ENCODE assay signal across 8 cellular contexts in the genomic region with DNA sequence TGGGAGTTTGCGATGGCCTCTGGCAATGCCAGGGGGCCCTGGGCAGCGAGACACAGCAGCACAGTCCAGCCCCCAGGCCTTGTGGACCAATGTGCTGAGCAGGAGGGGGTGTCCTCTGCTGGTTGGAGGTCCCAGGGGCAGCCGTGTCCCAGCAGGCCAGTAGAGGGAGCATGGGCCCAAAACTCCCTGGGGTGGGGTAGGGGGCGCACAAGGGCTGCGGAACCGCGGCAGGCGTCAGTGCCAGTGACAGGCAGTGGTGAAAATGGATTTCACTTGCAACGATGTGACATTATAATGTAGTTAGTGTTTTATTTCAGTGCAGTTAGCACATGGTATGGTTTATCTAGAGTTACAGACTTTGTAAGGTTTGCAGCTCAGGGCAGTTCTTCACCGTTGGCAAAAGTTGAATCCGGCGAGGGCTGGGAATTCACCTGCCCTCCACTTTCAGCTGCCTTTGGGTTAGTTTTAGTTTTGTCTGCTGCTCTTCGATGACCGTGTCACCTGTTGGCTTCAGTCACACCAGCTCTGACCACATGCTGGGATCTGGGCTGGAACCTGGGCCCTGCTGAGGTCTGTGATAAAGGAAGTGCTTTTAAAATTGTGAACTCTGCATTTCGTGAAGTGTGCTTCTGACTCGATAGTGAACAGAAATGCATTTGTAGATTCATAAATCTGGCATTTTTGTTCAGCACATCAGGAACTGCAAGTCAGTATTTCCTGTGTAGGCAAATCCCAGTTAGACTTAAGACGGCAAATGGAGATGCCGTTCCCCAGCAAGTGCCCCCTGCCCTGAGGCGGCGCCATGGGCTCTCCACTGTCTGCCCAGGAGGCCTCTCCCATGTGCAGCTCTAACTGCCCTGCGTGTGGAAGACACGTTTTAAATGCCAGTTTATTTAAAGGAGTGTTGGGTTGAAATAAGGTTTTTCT. TPM values are rescaled to one million over a fixed set of nuclear protein-coding genes. Genes with fewer than 3 reads are reported as not detected.
DNase-seq lines count a peak whose midpoint lies in the region; ATAC-seq and TF ChIP-seq lines count a peak whose summit lies in the region.

No MANE protein-coding gene starts in this region.

- H3K4me3 Mint-ChIP-seq in activated CD4-positive, alpha-beta memory T cell treated with anti-CD3 and anti-CD28 coated beads, Interleukin-2, amount 10 ng/mL, durations not matched to agents 7 days and 5 days: no peak overlapping the region
- H3K4me3 Mint-ChIP-seq in effector memory CD8-positive, alpha-beta T cell: no peak overlapping the region

- no peaks in the 10 kb centered on the region for H3K9me3 Mint-ChIP-seq in activated CD4-positive, alpha-beta memory T cell treated with anti-CD3 and anti-CD28 coated beads, Interleukin-2, amount 10 ng/mL, durations not matched to agents 7 days and 5 days
- H3K9me3 Mint-ChIP-seq in effector memory CD8-positive, alpha-beta T cell: no peaks in the 10 kb centered on the region

- no peaks in the 10 kb centered on the region for H3K36me3 ChIP-seq in mucosa of descending colon (ENCODE audit: low read depth)

- no peaks in the 10 kb centered on the region for H3K27me3 Mint-ChIP-seq in activated CD4-positive, alpha-beta memory T cell treated with anti-CD3 and anti-CD28 coated beads, Interleukin-2, amount 10 ng/mL, durations not matched to agents 7 days and 5 days
- no peaks in the 10 kb centered on the region for H3K27me3 Mint-ChIP-seq in effector memory CD8-positive, alpha-beta T cell

- H3K4me1 Mint-ChIP-seq in activated CD4-positive, alpha-beta memory T cell treated with anti-CD3 and anti-CD28 coated beads, Interleukin-2, amount 10 ng/mL, durations not matched to agents 7 days and 5 days: peaks cover 11% of the 10 kb centered on the region
- H3K4me1 Mint-ChIP-seq in effector memory CD8-positive, alpha-beta T cell (ENCODE audit: low read depth in 2 of 2): no peaks in the 10 kb centered on the region

- POLR2A ChIA-PET in activated CD4-positive, alpha-beta memory T cell treated with anti-CD3 and anti-CD28 coated beads, Interleukin-2, amount 10 ng/mL, durations not matched to agents 7 days and 5 days (lab: Charles Lee): no interaction called here

- no peak overlapping the region for H3K4me3 ChIP-seq in mucosa of descending colon

- ATAC-seq in GM21723 (IDR thresholded peaks at IDR 0.05; ENCODE audit: unreplicated experiment) (peak; percentile 40), mucosa of descending colon (peak; percentile 35)
- peak; percentile 80 for ATAC-seq in effector memory CD8-positive, alpha-beta T cell (replicated peaks)

- peaks cover 6% of the 10 kb centered on the region for H3K36me3 Mint-ChIP-seq in activated CD4-positive, alpha-beta memory T cell treated with anti-CD3 and anti-CD28 coated beads, Interleukin-2, amount 10 ng/mL, durations not matched to agents 7 days and 5 days (ENCODE audit: low read depth)
- peaks cover 8% of the 10 kb centered on the region for H3K36me3 Mint-ChIP-seq in effector memory CD8-positive, alpha-beta T cell (ENCODE audit: insufficient read depth)

- no peak overlapping the region for H3K27ac Mint-ChIP-seq in activated CD4-positive, alpha-beta memory T cell treated with anti-CD3 and anti-CD28 coated beads, Interleukin-2, amount 10 ng/mL, durations not matched to agents 7 days and 5 days
- H3K27ac Mint-ChIP-seq in effector memory CD8-positive, alpha-beta T cell: peak overlapping the region in 1 of 2 donors; percentile 41

- intact Hi-C loops in mucosa of descending colon (cut with DNase I, micrococcal nuclease): no loop called here

- peak; percentile 34 for TF ChIP-seq CTCF in mucosa of descending colon (IDR thresholded peaks at IDR 0.05)

- H3K4me1 ChIP-seq in mucosa of descending colon (ENCODE audit: low read depth): peaks cover 13% of the 10 kb centered on the region

- no peaks in the 10 kb centered on the region for H3K9me3 ChIP-seq in mucosa of descending colon

- CTCF ChIA-PET in activated CD4-positive, alpha-beta memory T cell treated with anti-CD3 and anti-CD28 coated beads, Interleukin-2, amount 10 ng/mL, durations not matched to agents 7 days and 5 days (lab: Charles Lee): interaction anchor here (0.8 to 5.1 kb wide), 3 partner anchors 14 to 103 kb away, joined by 3 to 33 read pairs (median 5); no protein-coding TSS in a partner anchor

- DNase-seq in Ammon's horn (ENCODE audit: low spot score): peak; percentile 82
- peak; percentile 31 for DNase-seq in NCI-H345 treated with DMSO at 0.1 percent for 48 hours (lab: John Stamatoyannopoulos, UW; ENCODE audit: unreplicated experiment)
- peak; percentile 48 for DNase-seq in activated CD4-positive, alpha-beta memory T cell treated with anti-CD3 and anti-CD28 coated beads, Interleukin-2, amount 10 ng/mL, durations not matched to agents 7 days and 5 days
- DNase-seq in effector memory CD8-positive, alpha-beta T cell: peak; percentile 25 to 40 (median 29)
- peak in 2 of 3 donors; percentile 41 to 61 for DNase-seq in mucosa of descending colon
- DNase-seq in stimulated activated CD8-positive, alpha-beta memory T cell treated with anti-CD3 and anti-CD28 coated beads, Interleukin-7, amount 100 ng/mL, for 24 hours (ENCODE audit: low read depth): peak; percentile 31
- no peak for DNase-seq in NCI-H774 (lab: John Stamatoyannopoulos, UW)

RNA-seq across cellular contexts. Expression of a gene that starts 46.8 kb away (rescaled TPM):
- total RNA-seq in activated CD4-positive, alpha-beta memory T cell treated with anti-CD3 and anti-CD28 coated beads, Interleukin-2, amount 10 ng/mL, durations not matched to agents 7 days and 5 days: 10 to 100 TPM; 28.4 to 29.8 TPM
- total RNA-seq in mucosa of descending colon: 100 to 1,000 TPM; 247 to 252 (median 247) TPM

Comparison
In these comparisons a context has a peak if more than half of its experiments do, and no peak if none do; other contexts are left out.
1. RNA of a gene that starts 46.8 kb away (total RNA-seq): 247 to 252 TPM in mucosa of descending colon; 28.4 to 29.8 TPM in activated CD4-positive, alpha-beta memory T cell treated with anti-CD3 and anti-CD28 coated beads, Interleukin-2, amount 10 ng/mL, durations not matched to agents 7 days and 5 days; every median in the first group is over 4 times any median in the second.
2. Peak in every context shown above with its lines, with median percentiles within 50 percentile points of each other: ATAC-seq.